ENCODE assay signal across 17 cellular contexts in genomic region chr4:155692361-155692760, GRCh38. TPM values are rescaled to one million over a fixed set of nuclear protein-coding genes. Genes with fewer than 3 reads are reported as not detected.
"Had no signal": no experiment of that assay in that cellular context is flagged by ENCODE, and none has a peak within 500 bp of the region (broad histone marks: within the 10 kb centered on the region; RNA-seq: fewer than 3 reads in every experiment).

No MANE protein-coding gene starts in this region.

- H3K27me3 ChIP-seq: dorsolateral prefrontal cortex, gastroesophageal sphincter, heart right ventricle, testis had no signal

- H3K36me3 ChIP-seq: gastroesophageal sphincter had no signal

- H3K9me3 ChIP-seq: gastroesophageal sphincter, heart right ventricle, testis had no signal

- ATAC-seq: gastroesophageal sphincter; left colon; natural killer cell treated with Interleukin-12 subunit alpha and Interleukin-12 subunit beta and Interleukin-15 and Interleukin-18, amount 100 ng/mL, for 72 hours; right cardiac atrium; stimulated activated naive CD8-positive, alpha-beta T cell treated with anti-CD3 and anti-CD28 coated beads, Interleukin-15, amount 100 ng/mL, for 72 hours had no signal

- H3K4me1 ChIP-seq: testis had no signal

- H3K4me3 ChIP-seq: dorsolateral prefrontal cortex, gastroesophageal sphincter, heart right ventricle, testis had no signal

- H3K27ac ChIP-seq: dorsolateral prefrontal cortex, testis had no signal

- DNase-seq: activated CD4-positive, alpha-beta T cell treated with anti-CD3 and anti-CD28 coated beads for 1 hour; activated CD4-positive, alpha-beta T cell treated with anti-CD3 and anti-CD28 coated beads, Interleukin-2, amount 50 U/mL, for 4 hours; activated naive CD4-positive, alpha-beta T cell; activated naive CD8-positive, alpha-beta T cell treated with anti-CD3 and anti-CD28 coated beads, Interleukin-2, amount 10 ng/mL, durations not matched to agents 7 days and 5 days; activated T-cell treated with anti-CD3 and anti-CD28 coated beads for 4 hours; anterior cingulate cortex; dorsolateral prefrontal cortex; endodermal cell; heart right ventricle; left colon; nucleus accumbens; right cardiac atrium; stimulated activated naive CD8-positive, alpha-beta T cell treated with anti-CD3 and anti-CD28 coated beads, Interleukin-15, amount 100 ng/mL, for 72 hours; testis had no signal

RNA-seq across cellular contexts. Expression of gene GUCY1A1, which starts 25.7 kb away (rescaled TPM):
- total RNA-seq: activated naive CD8-positive, alpha-beta T cell treated with anti-CD3 and anti-CD28 coated beads, Interleukin-2, amount 10 ng/mL, durations not matched to agents 7 days and 5 days; T-helper 1 cell treated with Interleukin-12 subunit alpha and Interleukin-12 subunit beta and Interleukin-4 antibody, amounts not matched to agents 30 ng/mL and 1 ng/mL, for 36 hours had no signal
